Comparison of ENCODE assay signal across 24 cellular contexts in genomic region chr20:62156254-62156556, GRCh38. TPM values are rescaled to one million over a fixed set of nuclear protein-coding genes. Genes with fewer than 3 reads are reported as not detected.
DNase-seq lines count a peak whose midpoint lies in the region; ATAC-seq and TF ChIP-seq lines count a peak whose summit lies in the region.
"Had no signal": no experiment of that assay in that cellular context is flagged by ENCODE, and none has a peak within 500 bp of the region (broad histone marks: within the 10 kb centered on the region; RNA-seq: fewer than 3 reads in every experiment).

No MANE protein-coding gene starts in this region.

- ATAC-seq in HCT116 (no peak), RWPE2 (ENCODE audit: low read depth) (no peak), HG02981 (IDR thresholded peaks at IDR 0.05; ENCODE audit: unreplicated experiment) (no peak)
- ATAC-seq in activated CD4-positive, alpha-beta T cell treated with anti-CD3 and anti-CD28 coated beads for 36 hours, result no peak

- peak overlapping the region; percentile 72 for H3K27ac Mint-ChIP-seq in glutamatergic neuron (ENCODE audit: unreplicated experiment)
- no peak overlapping the region for H3K27ac Mint-ChIP-seq in activated CD4-positive, alpha-beta T cell treated with anti-CD3 and anti-CD28 coated beads for 36 hours
- H3K27ac Mint-ChIP-seq: activated naive CD8-positive, alpha-beta T cell treated with anti-CD3 and anti-CD28 coated beads, Interleukin-2, amount 50 U/mL, for 24 hours; activated T-cell treated with anti-CD3 and anti-CD28 coated beads, Interleukin-2, amount 50 U/mL, for 24 hours; HFFc6; stimulated activated effector memory CD8-positive, alpha-beta T cell treated with anti-CD3 and anti-CD28 coated beads, Interleukin-12 subunit alpha, Interleukin-12 subunit beta, amount 100 ng/mL, for 72 hours; T-cell had no signal

- RAD21 ChIA-PET in HCT116 (lab: Charles Lee; ENCODE audit: low non-redundant PET in 1 of 2, low total read pairs in 2 of 2, uncharacterized antibody in 2 of 2, unreplicated experiment in 2 of 2), result no interaction called here

- CTCF ChIA-PET in HCT116 (lab: Charles Lee), result interaction anchor here (0.7 to 1.4 kb wide), 4 partner anchors 11 to 145 kb away, joined by 3 to 8 read pairs (median 4); partner anchors contain the start of gene LSM14B
- CTCF ChIA-PET in activated CD4-positive, alpha-beta T cell treated with anti-CD3 and anti-CD28 coated beads for 36 hours (lab: Charles Lee), result interaction anchor here (0.5 to 1.3 kb wide), 6 partner anchors 14 to 198 kb away, joined by 3 to 10 read pairs (median 3); partner anchors contain the start of gene MTG2

- H3K9ac ChIP-seq in HCT116 (ENCODE audit: low read length) (peak overlapping the region; percentile 25; the same call in 1 of the 2 replicates), skeletal muscle tissue (ENCODE audit: low read depth in 1 of 3, low read length in 3 of 3) (peak overlapping the region in 2 of 3 donors; percentile 33 to 66)

- peaks cover 3% of the 10 kb centered on the region; the same call in 1 of the 2 replicates for H4K20me1 ChIP-seq in HCT116 (ENCODE audit: insufficient read depth)

- H3K9me3 Mint-ChIP-seq in glutamatergic neuron (ENCODE audit: unreplicated experiment), result peaks cover 18% of the 10 kb centered on the region
- H3K9me3 Mint-ChIP-seq in activated CD4-positive, alpha-beta T cell treated with anti-CD3 and anti-CD28 coated beads for 36 hours (ENCODE audit: low read depth), result no peaks in the 10 kb centered on the region
- H3K9me3 Mint-ChIP-seq: central memory CD8-positive, alpha-beta T cell had no signal

- H3K79me2 ChIP-seq in HCT116 (ENCODE audit: insufficient read depth, low read length), result peaks cover 93% of the 10 kb centered on the region

- TF ChIP-seq CTCF in HCT116 (IDR thresholded peaks at IDR 0.05 in 2 of 3, conservative IDR thresholded peaks at IDR 0.05 in 1 of 3; ENCODE audit: borderline replicate concordance in 1 of 3, insufficient read depth in 1 of 3, low read depth in 2 of 3, low read length in 2 of 3), result no peak
- TF ChIP-seq CTCF in RWPE2 (IDR thresholded peaks at IDR 0.05; ENCODE audit: poor library complexity, severe bottlenecking), result no peak
- no peak for TF ChIP-seq CTCF in glutamatergic neuron (IDR thresholded peaks at IDR 0.05; ENCODE audit: partially characterized antibody, unreplicated experiment)

- H3K4me3 ChIP-seq in HCT116 (replicated peaks in 1 of 2; ENCODE audit: low read depth in 1 of 2, low read length in 2 of 2) (no peak overlapping the region), RWPE2 (ENCODE audit: severe bottlenecking) (no peak overlapping the region), skeletal muscle tissue (ENCODE audit: low read length in 3 of 3) (no peak overlapping the region)
- H3K4me3 ChIP-seq: left ventricle myocardium inferior, sigmoid colon, upper lobe of left lung had no signal

- peaks cover 27% of the 10 kb centered on the region for H3K36me3 Mint-ChIP-seq in glutamatergic neuron (ENCODE audit: unreplicated experiment)
- peaks cover 40% of the 10 kb centered on the region for H3K36me3 Mint-ChIP-seq in activated CD4-positive, alpha-beta T cell treated with anti-CD3 and anti-CD28 coated beads for 36 hours (ENCODE audit: low read depth)

- H3K4me1 ChIP-seq in HCT116 (ENCODE audit: control insufficient read depth in 1 of 2, insufficient read depth in 2 of 2, low read length in 2 of 2) (peaks cover 40 to 63% of the 10 kb centered on the region in 2 experiments), RWPE2 (ENCODE audit: insufficient read depth, poor library complexity, severe bottlenecking) (peaks cover 36% of the 10 kb centered on the region), skeletal muscle tissue (ENCODE audit: control insufficient read depth in 3 of 3, insufficient read depth in 3 of 3, low read length in 3 of 3) (peaks cover 11 to 29% (median 20%) of the 10 kb centered on the region in 3 donors)

- peaks cover 26% of the 10 kb centered on the region for H3K4me1 Mint-ChIP-seq in glutamatergic neuron (ENCODE audit: low read depth, unreplicated experiment)
- peaks cover 15% of the 10 kb centered on the region for H3K4me1 Mint-ChIP-seq in activated CD4-positive, alpha-beta T cell treated with anti-CD3 and anti-CD28 coated beads for 36 hours

- H2AFZ ChIP-seq in HCT116 (ENCODE audit: low read depth, low read length, poor library complexity, severe bottlenecking), result no peak overlapping the region

- peak overlapping the region; percentile 63 for H3K27ac ChIP-seq in HCT116 (ENCODE audit: low read depth, low read length)
- H3K27ac ChIP-seq in RWPE2 (ENCODE audit: poor library complexity, severe bottlenecking), result peak overlapping the region; percentile 12
- H3K27ac ChIP-seq in skeletal muscle tissue (ENCODE audit: low read depth, low read length), result no peak overlapping the region
- H3K27ac ChIP-seq: left ventricle myocardium inferior, sigmoid colon, upper lobe of left lung had no signal

- POLR2A ChIA-PET in HCT116 (lab: Charles Lee), result no interaction called here
- POLR2A ChIA-PET in activated CD4-positive, alpha-beta T cell treated with anti-CD3 and anti-CD28 coated beads for 36 hours (lab: Charles Lee), result interaction anchor here (1.0 kb wide), 1 partner anchor 14 kb away, joined by 3 read pairs; no protein-coding TSS in a partner anchor

- intact Hi-C loops in HCT116 (cut with micrococcal nuclease), result no loop called here
- intact Hi-C loops in activated CD4-positive, alpha-beta T cell treated with anti-CD3 and anti-CD28 coated beads for 36 hours (cut with DNase I, micrococcal nuclease), result loop anchor here in 1 of 2 experiments (2.0 kb wide), 1 partner anchor 145 kb away; no protein-coding TSS in a partner anchor

- peaks cover 2% of the 10 kb centered on the region for H3K27me3 Mint-ChIP-seq in glutamatergic neuron (ENCODE audit: unreplicated experiment)
- H3K27me3 Mint-ChIP-seq in activated CD4-positive, alpha-beta T cell treated with anti-CD3 and anti-CD28 coated beads for 36 hours, result no peaks in the 10 kb centered on the region
- H3K27me3 Mint-ChIP-seq: activated naive CD8-positive, alpha-beta T cell treated with anti-CD3 and anti-CD28 coated beads, Interleukin-2, amount 50 U/mL, for 24 hours; activated T-cell treated with anti-CD3 and anti-CD28 coated beads, Interleukin-2, amount 50 U/mL, for 24 hours; central memory CD8-positive, alpha-beta T cell; progenitor cell of endocrine pancreas; T-cell had no signal

- peak overlapping the region; percentile 47; the same call in 1 of the 2 replicates for H3K4me2 ChIP-seq in HCT116 (ENCODE audit: low read length)

- no peaks in the 10 kb centered on the region for H3K9me2 ChIP-seq in HCT116 (ENCODE audit: insufficient read depth)

- H3K36me3 ChIP-seq in HCT116 (ENCODE audit: control insufficient read depth in 1 of 2, insufficient read depth in 2 of 2, low read length in 2 of 2) (peaks cover 5 to 27% of the 10 kb centered on the region in 2 experiments; a peak in 1 of 4 replicates), RWPE2 (ENCODE audit: low read depth) (peaks cover 38% of the 10 kb centered on the region), skeletal muscle tissue (ENCODE audit: control insufficient read depth in 3 of 3, insufficient read depth in 3 of 3, low read length in 3 of 3) (peaks cover 11 to 22% (median 12%) of the 10 kb centered on the region in 3 donors)

- H3K9me3 ChIP-seq in HCT116 (ENCODE audit: control insufficient read depth in 1 of 2, insufficient read depth in 1 of 2, low read depth in 1 of 2, low read length in 2 of 2), result no peaks in the 10 kb centered on the region
- no peaks in the 10 kb centered on the region for H3K9me3 ChIP-seq in RWPE2 (ENCODE audit: severe bottlenecking)
- no peaks in the 10 kb centered on the region for H3K9me3 ChIP-seq in skeletal muscle tissue (ENCODE audit: control insufficient read depth in 3 of 3, low read length in 3 of 3)
- H3K9me3 ChIP-seq: left ventricle myocardium inferior, sigmoid colon, upper lobe of left lung had no signal

- no peak for TF ChIP-seq RAD21 in HCT116 (IDR thresholded peaks at IDR 0.05; ENCODE audit: low read depth)

- H3K27me3 ChIP-seq in HCT116 (ENCODE audit: insufficient read depth, low read length) (no peaks in the 10 kb centered on the region), RWPE2 (ENCODE audit: insufficient read depth, poor library complexity, severe bottlenecking) (no peaks in the 10 kb centered on the region), skeletal muscle tissue (ENCODE audit: control insufficient read depth in 3 of 3, insufficient read depth in 3 of 3, low read length in 3 of 3) (no peaks in the 10 kb centered on the region)
- H3K27me3 ChIP-seq: sigmoid colon, upper lobe of left lung had no signal

- no TSS peak for BruUV-seq in HCT116 (replicated peaks; lab: Mats Ljungman, UMichigan)

- DNase-seq in HCT116 (ENCODE audit: low read depth, low spot score), result no peak
- no peak for DNase-seq in RWPE2 (ENCODE audit: low spot score)
- DNase-seq in glutamatergic neuron, result no peak
- DNase-seq in COLO829 (ENCODE audit: low spot score), result no peak
- DNase-seq in activated CD4-positive, alpha-beta T cell treated with anti-CD3 and anti-CD28 coated beads for 36 hours, result no peak
- DNase-seq: DMS79 treated with DMSO at 0.1 percent for 48 hours, GDM1, NCI-H2081 treated with DMSO at 0.1 percent for 48 hours, NCI-H446 treated with DMSO at 0.1 percent for 48 hours, NCI-H774, RPMI8226, sigmoid colon had no signal

- H3K4me3 Mint-ChIP-seq in glutamatergic neuron (ENCODE audit: unreplicated experiment), result peak overlapping the region; percentile 55
- H3K4me3 Mint-ChIP-seq in activated CD4-positive, alpha-beta T cell treated with anti-CD3 and anti-CD28 coated beads for 36 hours, result no peak overlapping the region
- H3K4me3 Mint-ChIP-seq: activated naive CD8-positive, alpha-beta T cell treated with anti-CD3 and anti-CD28 coated beads, Interleukin-2, amount 50 U/mL, for 24 hours; activated T-cell treated with anti-CD3 and anti-CD28 coated beads, Interleukin-2, amount 50 U/mL, for 24 hours; CD14-positive monocyte; central memory CD8-positive, alpha-beta T cell; stimulated activated effector memory CD8-positive, alpha-beta T cell treated with anti-CD3 and anti-CD28 coated beads, Interleukin-12 subunit alpha, Interleukin-12 subunit beta, amount 100 ng/mL, for 72 hours; T-cell had no signal

- TF ChIP-seq POLR2A in HCT116 (IDR thresholded peaks at IDR 0.05; ENCODE audit: borderline replicate concordance, extremely low read depth, insufficient read depth, insufficient read length), result no peak

RNA-seq across cellular contexts. Expression of gene SS18L1, which starts 12.6 kb away (rescaled TPM):
- total RNA-seq in HCT116 (2021; ENCODE audit: unreplicated experiment) (28.1 TPM), glutamatergic neuron (ENCODE audit: unreplicated experiment) (50.4 TPM), skeletal muscle tissue (11.5 TPM)
- 16.7 and 20.6 TPM in 2 replicates for polyA plus RNA-seq in HCT116 (2012)
- total RNA-seq in activated CD4-positive, alpha-beta T cell treated with anti-CD3 and anti-CD28 coated beads for 36 hours, result 10 to 100 TPM; 14.3 to 16.6 TPM

RNA-seq across cellular contexts. Expression of gene PSMA7, which starts 13.0 kb away (rescaled TPM):
- total RNA-seq in HCT116 (2021; ENCODE audit: unreplicated experiment), result 364 TPM
- 399 and 428 TPM in 2 replicates for polyA plus RNA-seq in HCT116 (2012)
- 289 TPM for total RNA-seq in glutamatergic neuron (ENCODE audit: unreplicated experiment)
- 121 TPM for total RNA-seq in skeletal muscle tissue
- 100 to 1,000 TPM; 208 to 296 TPM for total RNA-seq in activated CD4-positive, alpha-beta T cell treated with anti-CD3 and anti-CD28 coated beads for 36 hours

RNA-seq across cellular contexts. Expression of gene MTG2, which starts 26.6 kb away (rescaled TPM):
- total RNA-seq in HCT116 (2021; ENCODE audit: unreplicated experiment) (43.3 TPM), glutamatergic neuron (ENCODE audit: unreplicated experiment) (27.1 TPM), skeletal muscle tissue (10.4 TPM)
- 24.6 and 28.4 TPM in 2 replicates for polyA plus RNA-seq in HCT116 (2012)
- total RNA-seq in activated CD4-positive, alpha-beta T cell treated with anti-CD3 and anti-CD28 coated beads for 36 hours, result 10 to 100 TPM; 38.0 to 44.9 TPM

RNA-seq across cellular contexts. Expression of gene LSM14B, which starts 33.9 kb away (rescaled TPM):
- 51.3 TPM for total RNA-seq in HCT116 (2021; ENCODE audit: unreplicated experiment)
- polyA plus RNA-seq in HCT116 (2012), result 37.7 and 38.4 TPM in 2 replicates
- 73.6 TPM for total RNA-seq in glutamatergic neuron (ENCODE audit: unreplicated experiment)
- total RNA-seq in skeletal muscle tissue, result 53.8 TPM
- 10 to 100 TPM; 38.7 TPM for total RNA-seq in activated CD4-positive, alpha-beta T cell treated with anti-CD3 and anti-CD28 coated beads for 36 hours
